8 cellular contexts compared by ENCODE assay signal in genomic region chr3:40476478-40477470, GRCh38. TPM values are rescaled to one million over a fixed set of nuclear protein-coding genes. Genes with fewer than 3 reads are reported as not detected.
DNase-seq lines count a peak whose midpoint lies in the region; ATAC-seq, FAIRE-seq and TF ChIP-seq lines count a peak whose summit lies in the region.

ZNF619 (plus strand) TSS chr3:40477122; CDS start chr3:40477980, 858 bp downstream.

- H3K27me3 ChIP-seq in suprapubic skin: no peaks in the 10 kb centered on the region

- H3K9me3 ChIP-seq in suprapubic skin: no peaks in the 10 kb centered on the region

- H3K4me3 ChIP-seq in suprapubic skin: peak within 1 kb of the TSS; percentile 93

- H3K4me1 Mint-ChIP-seq in nephron: peaks cover 7% of the 10 kb centered on the region

- peak within 1 kb of the TSS; percentile 88 to 95 (median 90) for H3K4me3 Mint-ChIP-seq in nephron

- WGBS in suprapubic skin: 13% methylated on average over 42 of the region's 48 CpGs

- no peaks in the 10 kb centered on the region for H3K9me3 Mint-ChIP-seq in nephron

- FAIRE-seq in D721Med (lab: Jason Lieb, UNC): no peak

- TF ChIP-seq EP300 in suprapubic skin (IDR thresholded peaks at IDR 0.05): peak; percentile 13

- H3K36me3 Mint-ChIP-seq in nephron (ENCODE audit: low read depth): no peaks in the 10 kb centered on the region

- TF ChIP-seq POLR2A in suprapubic skin (IDR thresholded peaks at IDR 0.05): no peak

- H3K27ac ChIP-seq in suprapubic skin: peak within 1 kb of the TSS; percentile 50

- H3K27me3 Mint-ChIP-seq in nephron (ENCODE audit: low read depth): no peaks in the 10 kb centered on the region

- peaks cover 17% of the 10 kb centered on the region for H3K36me3 ChIP-seq in suprapubic skin

- ATAC-seq in GM19452 (IDR thresholded peaks at IDR 0.05; ENCODE audit: unreplicated experiment): peak; percentile 85

- peak; percentile 49 for DNase-seq in D721Med (ENCODE audit: insufficient read length, low spot score)
- peak; percentile 56 for DNase-seq in HS-27A (ENCODE audit: low read depth)
- DNase-seq in activated gamma-delta T cell (lab: John Stamatoyannopoulos, UW): peak; percentile 15
- peak; percentile 37 for DNase-seq in fibroblast of the conjunctiva (ENCODE audit: low read depth)
- peak; percentile 76 to 90 for DNase-seq in suprapubic skin (ENCODE audit: low spot score in 2 of 2)

- TF ChIP-seq CTCF in D721Med (IDR thresholded peaks at IDR 0.05; ENCODE audit: insufficient read depth, missing control alignments) (no peak), nephron (IDR thresholded peaks at IDR 0.05; ENCODE audit: unreplicated experiment in 3 of 3) (no peak), suprapubic skin (IDR thresholded peaks at IDR 0.05) (no peak)

- H3K27ac Mint-ChIP-seq in nephron: peak within 1 kb of the TSS; percentile 53 to 83 (median 73)

- peaks cover 13% of the 10 kb centered on the region for H3K4me1 ChIP-seq in suprapubic skin

TF ChIP-seq in PFSK-1, 5 proteins besides CTCF, POLR2A, EP300 and RAD21:
- no peak for TF ChIP-seq SIN3A (IDR thresholded peaks at IDR 0.05; ENCODE audit: borderline replicate concordance, insufficient read depth, low read length)
- TF ChIP-seq REST (IDR thresholded peaks at IDR 0.05; ENCODE audit: insufficient read depth in 1 of 2, low read depth in 2 of 2, low read length in 2 of 2): no peak
- 0 out of 2 replicates have a peak, but pooled peaks have one; percentile 56 for TF ChIP-seq TAF1 (IDR thresholded peaks at IDR 0.05; ENCODE audit: borderline replicate concordance, insufficient read depth, low read length)
- peak; percentile 73 for TF ChIP-seq POLR2AphosphoS5 (IDR thresholded peaks at IDR 0.05; ENCODE audit: low read depth, low read length)
- no peak for TF ChIP-seq FOXP2 (optimal IDR thresholded peaks at IDR 0.05; ENCODE audit: borderline replicate concordance, extremely low read depth, extremely low read length, insufficient read depth)

RNA-seq across cellular contexts. Expression of gene ZNF619, which starts in this region (rescaled TPM):
- 0.68 TPM for polyA plus RNA-seq in PFSK-1 (2012; ENCODE audit: insufficient read length, low read depth)
- total RNA-seq in suprapubic skin: 10 to 100 TPM in 1 of 4 donors, 1 to 10 TPM in 3; 4.1 to 10.4 (median 6.1) TPM

Comparison
In these comparisons a context has a peak if more than half of its experiments do, and no peak if none do; other contexts are left out.
1. Peak in every context shown above with its lines: DNase-seq, ATAC-seq, H3K4me3 ChIP-seq and H3K27ac ChIP-seq.
2. DNase-seq: peak in every context shown above with its lines; median percentile 83 in suprapubic skin; 56 in HS-27A; 49 in D721Med; 37 in fibroblast of the conjunctiva; 15 in activated gamma-delta T cell.